ENCODE assay signal across 22 cellular contexts in the genomic region with DNA sequence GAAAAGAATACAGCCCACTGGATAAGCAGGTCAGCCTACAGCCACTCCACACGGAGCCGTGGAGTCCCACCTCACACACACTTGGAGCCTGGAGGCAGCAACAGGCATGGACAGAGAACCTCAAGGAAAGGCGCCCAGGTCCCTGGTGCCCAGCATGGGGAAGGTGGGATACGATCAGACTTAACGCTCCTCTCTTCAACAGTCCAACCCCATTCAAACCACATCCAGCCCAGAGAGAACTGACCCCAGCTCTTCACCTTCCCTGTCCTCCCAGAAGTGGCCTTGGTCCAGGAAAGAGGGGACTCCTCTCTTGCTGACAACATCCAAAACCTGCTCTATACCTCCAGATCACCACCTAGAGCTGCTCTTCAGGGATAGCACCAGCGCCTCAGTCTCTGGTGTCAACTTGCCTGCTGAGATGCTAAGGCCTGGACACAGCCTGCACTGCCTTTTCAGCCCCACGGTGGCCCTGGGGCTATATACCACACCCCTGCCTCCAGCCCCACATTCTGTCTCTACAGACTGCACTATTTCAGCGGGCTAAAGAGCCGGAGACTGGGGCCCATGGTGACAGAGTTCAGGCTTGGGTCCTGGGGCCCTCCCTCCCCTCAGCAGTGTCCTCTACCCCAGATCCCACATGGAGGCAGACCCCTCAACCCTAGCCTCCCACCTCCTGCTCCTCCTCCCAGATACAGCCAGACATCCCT. TPM values are rescaled to one million over a fixed set of nuclear protein-coding genes. Genes with fewer than 3 reads are reported as not detected.
DNase-seq lines count a peak whose midpoint lies in the region; ATAC-seq and TF ChIP-seq lines count a peak whose summit lies in the region.
"Had no signal": no experiment of that assay in that cellular context is flagged by ENCODE, and none has a peak within 500 bp of the region (broad histone marks: within the 10 kb centered on the region; RNA-seq: fewer than 3 reads in every experiment).

No MANE protein-coding gene starts in this region.

- H3K23ac ChIP-seq in neuronal stem cell (ENCODE audit: low read depth, low read length, poor library complexity), result peak overlapping the region; percentile 40

- H3K4me1 ChIP-seq in right atrium auricular region, result peaks cover 0 to 96% of the 10 kb centered on the region in 2 donors
- H3K4me1 ChIP-seq in ascending aorta, result peaks cover 32 to 50% of the 10 kb centered on the region in 2 donors
- H3K4me1 ChIP-seq in neuronal stem cell (ENCODE audit: control insufficient read depth in 2 of 2, insufficient read depth in 1 of 2, low read depth in 1 of 2, low read length in 2 of 2), result peaks cover 0 to under 1% of the 10 kb centered on the region in 2 donors
- H3K4me1 ChIP-seq in upper lobe of right lung, result peaks cover 18% of the 10 kb centered on the region

- no peak overlapping the region for H2BK12ac ChIP-seq in neuronal stem cell (ENCODE audit: low read length)

- ATAC-seq in Right ventricle myocardium inferior, result no peak
- no peak for ATAC-seq in GM18517 (IDR thresholded peaks at IDR 0.05; ENCODE audit: unreplicated experiment)
- no peak for ATAC-seq in upper lobe of right lung
- ATAC-seq: GM12878 had no signal

- no CpG with 5 or more reads among the region's 9 CpGs for WGBS in neuronal stem cell (ENCODE audit: extremely low coverage in 2 of 2, insufficient read length in 2 of 2, insufficient replicate concordance in 1 of 2), 2 donors

- TF ChIP-seq CTCF in right atrium auricular region (IDR thresholded peaks at IDR 0.05) (no peak), ascending aorta (IDR thresholded peaks at IDR 0.05) (no peak), nephron progenitor cell (IDR thresholded peaks at IDR 0.05) (no peak), upper lobe of right lung (IDR thresholded peaks at IDR 0.05) (no peak)

- H2BK120ac ChIP-seq in neuronal stem cell (ENCODE audit: low read depth, low read length), result no peak overlapping the region

- H3K18ac ChIP-seq in neuronal stem cell (ENCODE audit: low read length), result no peak overlapping the region

- H3K4me3 ChIP-seq in right atrium auricular region, result peak overlapping the region in 1 of 2 donors; percentile 3
- H3K4me3 ChIP-seq in ascending aorta, result peak overlapping the region; percentile 8 to 20
- peak overlapping the region in 1 of 2 donors; percentile 51 for H3K4me3 ChIP-seq in neuronal stem cell (ENCODE audit: low read length in 2 of 2)
- H3K4me3 ChIP-seq in upper lobe of right lung, result no peak overlapping the region
- H3K4me3 ChIP-seq: adrenal gland, GM12878, Peyer's patch had no signal

- intact Hi-C loops in Right ventricle myocardium inferior (cut with DNase I), result no loop called here
- intact Hi-C loops in ascending aorta (cut with DNase I), result loop anchor here (2.0 kb wide), 1 partner anchor 175 kb away; a partner anchor contains a TSS
- intact Hi-C loops in upper lobe of right lung (cut with DNase I), result no loop called here

- peak overlapping the region; percentile 83 to 93 for H3K27ac ChIP-seq in right atrium auricular region
- H3K27ac ChIP-seq in ascending aorta, result peak overlapping the region; percentile 89 to 93
- H3K27ac ChIP-seq in neuronal stem cell (replicated peaks; ENCODE audit: low read length), result no peak overlapping the region
- no peak overlapping the region for H3K27ac ChIP-seq in upper lobe of right lung
- H3K27ac ChIP-seq: adrenal gland, brain microvascular endothelial cell, Peyer's patch had no signal

- H2BK15ac ChIP-seq in neuronal stem cell (ENCODE audit: low read length), result no peak overlapping the region

- no peak overlapping the region for H4K8ac ChIP-seq in neuronal stem cell (ENCODE audit: low read depth, low read length)

- peaks cover 4% of the 10 kb centered on the region for H3K27me3 Mint-ChIP-seq in nephron progenitor cell (ENCODE audit: low read depth, poor library complexity)
- H3K27me3 Mint-ChIP-seq: type B pancreatic cell had no signal

- no peak overlapping the region for H3K27ac Mint-ChIP-seq in nephron progenitor cell
- H3K27ac Mint-ChIP-seq: T-helper 1 cell treated with Interleukin-12 subunit alpha and Interleukin-12 subunit beta and Interleukin-4 antibody, amounts not matched to agents 30 μg/mL and 1 μg/mL, for 36 hours; type B pancreatic cell had no signal

- H3K4me3 Mint-ChIP-seq in nephron progenitor cell, result no peak overlapping the region
- H3K4me3 Mint-ChIP-seq: T-helper 1 cell treated with Interleukin-12 subunit alpha and Interleukin-12 subunit beta and Interleukin-4 antibody, amounts not matched to agents 30 μg/mL and 1 μg/mL, for 36 hours; type B pancreatic cell had no signal

- no peak overlapping the region for H2AK5ac ChIP-seq in neuronal stem cell (ENCODE audit: low read depth, low read length)

- H3K9me3 ChIP-seq in right atrium auricular region (no peaks in the 10 kb centered on the region), ascending aorta (no peaks in the 10 kb centered on the region), neuronal stem cell (replicated peaks in 1 of 2; ENCODE audit: control insufficient read depth in 2 of 2, insufficient read depth in 1 of 2, low read depth in 1 of 2, low read length in 2 of 2) (no peaks in the 10 kb centered on the region), upper lobe of right lung (no peaks in the 10 kb centered on the region)
- H3K9me3 ChIP-seq: adrenal gland, Peyer's patch had no signal

- H3K4me1 Mint-ChIP-seq in nephron progenitor cell, result peaks cover 17% of the 10 kb centered on the region

- H3K36me3 ChIP-seq in right atrium auricular region (peaks cover 14% of the 10 kb centered on the region), ascending aorta (peaks cover 23 to 26% of the 10 kb centered on the region in 2 donors), neuronal stem cell (replicated peaks in 1 of 2; ENCODE audit: control insufficient read depth in 2 of 2, insufficient read depth in 2 of 2, low read length in 2 of 2) (peaks cover 34 to 46% of the 10 kb centered on the region in 2 donors), upper lobe of right lung (no peaks in the 10 kb centered on the region)

- no peak overlapping the region for H3K9ac ChIP-seq in neuronal stem cell (ENCODE audit: low read depth, low read length, poor library complexity)

- H3K4ac ChIP-seq in neuronal stem cell (ENCODE audit: low read length), result no peak overlapping the region

- DNase-seq in right atrium auricular region (ENCODE audit: low spot score) (no peak), Right ventricle myocardium inferior (ENCODE audit: missing footprints) (no peak), ascending aorta (ENCODE audit: low spot score in 2 of 2) (no peak), neuronal stem cell (ENCODE audit: low spot score) (no peak), nephron progenitor cell (no peak), foreskin melanocyte (no peak), upper lobe of right lung (no peak)
- DNase-seq: ACHN; adrenal gland; brain microvascular endothelial cell; C1 segment of cervical spinal cord; DND-41; mesenchymal stem cell; NCI-H510A treated with DMSO at 0.1 percent for 48 hours; Peyer's patch; stimulated activated CD4-positive, alpha-beta T cell treated with anti-CD3 and anti-CD28 coated beads, Interleukin-12 subunit alpha, Interleukin-12 subunit beta, amount 100 ng/mL, for 4 hours; stimulated activated CD4-positive, alpha-beta T cell treated with anti-CD3 and anti-CD28 coated beads, Interleukin-4, amount 100 ng/mL, for 24 hours; stimulated activated naive CD4-positive, alpha-beta T cell treated with Interleukin-2 at 50 U/mL for 16 hours had no signal

- H2BK5ac ChIP-seq in neuronal stem cell (ENCODE audit: low read length), result peak overlapping the region; percentile 17

- H3K14ac ChIP-seq in neuronal stem cell (ENCODE audit: low read length), result no peak overlapping the region

- no peak overlapping the region for H3K4me2 ChIP-seq in neuronal stem cell (ENCODE audit: insufficient read depth, low read length, poor library complexity, severe bottlenecking)

- H3K9me3 Mint-ChIP-seq in nephron progenitor cell, result no peaks in the 10 kb centered on the region
- H3K9me3 Mint-ChIP-seq: T-helper 1 cell treated with Interleukin-12 subunit alpha and Interleukin-12 subunit beta and Interleukin-4 antibody, amounts not matched to agents 30 μg/mL and 1 μg/mL, for 36 hours; type B pancreatic cell had no signal

- peaks cover 12% of the 10 kb centered on the region for H3K79me1 ChIP-seq in neuronal stem cell (ENCODE audit: low read depth, low read length)

- H3K36me3 Mint-ChIP-seq in nephron progenitor cell (ENCODE audit: low read depth), result peaks cover 8% of the 10 kb centered on the region

- no peak overlapping the region for H2AFZ ChIP-seq in neuronal stem cell (ENCODE audit: low read length)

- no peak overlapping the region for H4K91ac ChIP-seq in neuronal stem cell (ENCODE audit: low read depth, low read length, poor library complexity)

- H3K27me3 ChIP-seq in right atrium auricular region, result no peaks in the 10 kb centered on the region
- no peaks in the 10 kb centered on the region for H3K27me3 ChIP-seq in ascending aorta
- H3K27me3 ChIP-seq in neuronal stem cell (ENCODE audit: control insufficient read depth in 3 of 3, insufficient read depth in 3 of 3, low read depth in 1 of 3, low read length in 3 of 3), result no peaks in the 10 kb centered on the region
- no peaks in the 10 kb centered on the region for H3K27me3 ChIP-seq in upper lobe of right lung
- H3K27me3 ChIP-seq: adrenal gland, brain microvascular endothelial cell, Peyer's patch had no signal

RNA-seq across cellular contexts. Expression of a gene that starts 7.0 kb away (rescaled TPM):
- total RNA-seq in right atrium auricular region (10 to 100 TPM; 76.4 to 81.6 TPM), Right ventricle myocardium inferior (55.6 TPM), ascending aorta (65.0 TPM), upper lobe of right lung (42.9 TPM)
- 34.7 TPM for polyA plus RNA-seq in neuronal stem cell (2013, experiment 1 of 2)
- 37.2 TPM for polyA plus RNA-seq in neuronal stem cell (2013, experiment 2 of 2)

RNA-seq across cellular contexts. Expression of a gene that starts 36.4 kb away (rescaled TPM):
- 1 to 10 TPM; 6.1 to 7.0 TPM for total RNA-seq in right atrium auricular region
- total RNA-seq in Right ventricle myocardium inferior, result 6.0 TPM
- 54.5 TPM for total RNA-seq in ascending aorta
- polyA plus RNA-seq in neuronal stem cell (2013, experiment 1 of 2), result 37.0 TPM
- polyA plus RNA-seq in neuronal stem cell (2013, experiment 2 of 2), result 35.1 TPM
- total RNA-seq in upper lobe of right lung, result 24.4 TPM

Comparison
In these comparisons a context has a peak if more than half of its experiments do, and no peak if none do; other contexts are left out.
1. H3K27ac ChIP-seq: peak in right atrium auricular region (2 of 2) and ascending aorta (2 of 2); none in neuronal stem cell (single experiment) and upper lobe of right lung (single experiment).